8 cellular contexts compared by ENCODE assay signal in genomic region chr11:534592-535518, GRCh38. TPM values are rescaled to one million over a fixed set of nuclear protein-coding genes. Genes with fewer than 3 reads are reported as not detected.
DNase-seq lines count a peak whose midpoint lies in the region; ATAC-seq and TF ChIP-seq lines count a peak whose summit lies in the region.

No MANE protein-coding gene starts in this region.

- H3K36me3 ChIP-seq in PC-9 (ENCODE audit: low read depth), result no peaks in the 10 kb centered on the region
- H3K36me3 ChIP-seq in brain microvascular endothelial cell (replicated peaks), result peaks cover 23% of the 10 kb centered on the region
- peaks cover 13 to 35% (median 33%) of the 10 kb centered on the region in 4 donors for H3K36me3 ChIP-seq in stomach

- WGBS in stomach, 5 donors, result 1 to 7% (median 1%) methylated on average over 17 to 101 of the region's 115 CpGs

- H3K4me1 ChIP-seq in PC-9 (replicated peaks; ENCODE audit: insufficient read depth), result no peaks in the 10 kb centered on the region
- peaks cover 38 to 50% (median 49%) of the 10 kb centered on the region in 4 donors for H3K4me1 ChIP-seq in stomach

- H3K27ac ChIP-seq in PC-9 (no peak overlapping the region), brain microvascular endothelial cell (no peak overlapping the region), stomach (peak overlapping the region; percentile 39 to 92 (median 70))

- intact Hi-C loops in PC-9 (cut with micrococcal nuclease; ENCODE audit: unreplicated experiment), result no loop called here
- intact Hi-C loops in stomach (cut with DNase I; ENCODE audit: low total_unique reads), result no loop called here

- no peaks in the 10 kb centered on the region for H3K9me2 ChIP-seq in PC-9 (ENCODE audit: insufficient read depth)

- POLR2A ChIA-PET in HEK293T (lab: Yijun Ruan, JAX) (interaction anchor here (0.6 to 1.7 kb wide), 13 partner anchors 10 to 205 kb away, joined by 3 to 7 read pairs (median 3); partner anchors contain the start of gene TMEM80), PC-9 (lab: Charles Lee; ENCODE audit: unreplicated experiment) (interaction anchor here (0.6 kb wide), 1 partner anchor 145 kb away, joined by 5 read pairs; no protein-coding TSS in a partner anchor)

- 0 out of 2 replicates have a peak overlapping the region, but pooled peaks have one; percentile 39 for H2AFZ ChIP-seq in PC-9

- H3K4me3 ChIP-seq in PC-9, result peak overlapping the region; percentile 89
- peak overlapping the region; percentile 73 for H3K4me3 ChIP-seq in brain microvascular endothelial cell (ENCODE audit: low read depth, low read length)
- peak overlapping the region; percentile 65 to 91 (median 86) for H3K4me3 ChIP-seq in stomach

- no peaks in the 10 kb centered on the region for H3K9me3 ChIP-seq in PC-9 (ENCODE audit: insufficient read depth, low read depth)
- H3K9me3 ChIP-seq in stomach, result no peaks in the 10 kb centered on the region

- ATAC-seq in HG03139 (IDR thresholded peaks at IDR 0.05; ENCODE audit: unreplicated experiment), result no peak

- in situ Hi-C loops in brain microvascular endothelial cell (cut with HindIII; ENCODE audit: low pct_ligation_motif_present, low sequenced_read_pairs), result no loop called here

- no peaks in the 10 kb centered on the region for H4K20me1 ChIP-seq in PC-9 (ENCODE audit: insufficient read depth)

- peak overlapping the region; percentile 80 for H3K4me2 ChIP-seq in PC-9

- BruUV-seq in PC-9 (replicated peaks; lab: Mats Ljungman, UMichigan), result no TSS peak

- no peak for TF ChIP-seq CTCF in PC-9 (conservative IDR thresholded peaks at IDR 0.05)
- TF ChIP-seq CTCF in brain microvascular endothelial cell (IDR thresholded peaks at IDR 0.05; ENCODE audit: low read depth, low read length, missing control alignments), result no peak
- TF ChIP-seq CTCF in stomach (IDR thresholded peaks at IDR 0.05), result no peak

- DNase-seq in GM03348 (ENCODE audit: low spot score) (peak; percentile 50), HEK293T (ENCODE audit: extremely low spot score) (peak; percentile 27), PC-9 (peak in 1 of 2 experiments; percentile 51), brain microvascular endothelial cell (no peak), kidney tubule cell (ENCODE audit: low spot score) (peak; percentile 52), stomach (peak; percentile 52), HCEC 1CT (no peak)

- peaks cover 8% of the 10 kb centered on the region for H3F3A ChIP-seq in PC-9 (ENCODE audit: insufficient read depth, low read depth)

- H3K27me3 ChIP-seq in PC-9 (ENCODE audit: insufficient read depth, low read depth) (no peaks in the 10 kb centered on the region), brain microvascular endothelial cell (replicated peaks) (no peaks in the 10 kb centered on the region), stomach (peaks cover 0 to 22% (median 0%) of the 10 kb centered on the region in 3 donors)

- no peak for TF ChIP-seq POLR2A in stomach (IDR thresholded peaks at IDR 0.05)

- TF ChIP-seq EP300 in stomach (IDR thresholded peaks at IDR 0.05), result no peak

- CTCF ChIA-PET in HEK293T (lab: Yijun Ruan, JAX) (interaction anchor here (1.2 kb wide), 1 partner anchor 20 kb away, joined by 4 read pairs; no protein-coding TSS in a partner anchor), PC-9 (lab: Charles Lee) (no interaction called here)

- 0 out of 2 replicates have a peak, but pooled peaks cover 3% of the 10 kb centered on the region for H3K79me2 ChIP-seq in PC-9 (ENCODE audit: low read depth)

TF ChIP-seq in HEK293T, 16 proteins besides CTCF, POLR2A, EP300 and RAD21:
- TF ChIP-seq SUZ12 (IDR thresholded peaks at IDR 0.05) (no peak), PKNOX1 (IDR thresholded peaks at IDR 0.05) (no peak), SP1 (IDR thresholded peaks at IDR 0.05) (no peak), TARDBP (IDR thresholded peaks at IDR 0.05) (no peak), L3MBTL2 (conservative IDR thresholded peaks at IDR 0.05) (no peak), FOXK2 (IDR thresholded peaks at IDR 0.05) (no peak), ELF4 (IDR thresholded peaks at IDR 0.05) (no peak), LEF1 (IDR thresholded peaks at IDR 0.05; ENCODE audit: borderline replicate concordance) (no peak), NFRKB (IDR thresholded peaks at IDR 0.05) (no peak), ARNT (IDR thresholded peaks at IDR 0.05) (no peak), BHLHE40 (IDR thresholded peaks at IDR 0.05; ENCODE audit: borderline replicate concordance) (no peak), CTBP1 (IDR thresholded peaks at IDR 0.05; ENCODE audit: borderline replicate concordance) (no peak), HDGF (IDR thresholded peaks at IDR 0.05; ENCODE audit: borderline replicate concordance) (no peak), ZNF384 (IDR thresholded peaks at IDR 0.05) (no peak), FOXA1 (IDR thresholded peaks at IDR 0.05) (no peak), FOXM1 (IDR thresholded peaks at IDR 0.05; ENCODE audit: borderline replicate concordance) (no peak)
TF ChIP-seq in HEK293T: peak in this region for 0.

RNA-seq across cellular contexts. Expression of gene HRAS, which starts 0.5 kb away (rescaled TPM):
- total RNA-seq in PC-9 (2021) (47.2 and 47.5 TPM in 2 replicates), stomach (10 to 100 TPM; 14.2 to 87.5 (median 21.6) TPM)
- 100 to 1,000 TPM; 108 to 181 (median 131) TPM for polyA plus RNA-seq in stomach

RNA-seq across cellular contexts. Expression of gene LRRC56, which starts 2.5 kb away (rescaled TPM):
- total RNA-seq in PC-9 (2021) (5.0 and 6.3 TPM in 2 replicates), stomach (1 to 10 TPM in 3 of 5 donors, under 1 TPM in 1, not detected in 1; 0.18 to 8.1 (median 3.3) TPM)
- 1 to 10 TPM; 2.1 to 2.9 (median 2.9) TPM for polyA plus RNA-seq in stomach

RNA-seq across cellular contexts. Expression of gene LMNTD2, which starts 25.7 kb away (rescaled TPM):
- total RNA-seq in PC-9 (2021) (12.8 and 16.3 TPM in 2 replicates), stomach (10 to 100 TPM in 3 of 5 donors, 1 to 10 TPM in 1, under 1 TPM in 1; 0.55 to 92.7 (median 12.8) TPM)
- 1 to 10 TPM; 6.3 to 9.2 (median 7.2) TPM for polyA plus RNA-seq in stomach

RNA-seq across cellular contexts. Expression of gene RASSF7, which starts 25.9 kb away (rescaled TPM):
- total RNA-seq in PC-9 (2021) (36.2 and 40.8 TPM in 2 replicates), stomach (100 to 1,000 TPM in 2 of 5 donors, 10 to 100 TPM in 3; 16.7 to 330 (median 86.6) TPM)
- polyA plus RNA-seq in stomach, result 100 to 1,000 TPM in 2 of 3 donors, 10 to 100 TPM in 1; 73.0 to 121 (median 103) TPM

RNA-seq across cellular contexts. Expression of gene RNH1, which starts 27.8 kb away (rescaled TPM):
- total RNA-seq in PC-9 (2021) (87.8 and 104 TPM in 2 replicates), stomach (100 to 1,000 TPM in 4 of 5 donors, 10 to 100 TPM in 1; 61.3 to 260 (median 137) TPM)
- polyA plus RNA-seq in stomach, result 100 to 1,000 TPM in 2 of 3 donors, 10 to 100 TPM in 1; 95.3 to 149 (median 106) TPM

Comparison
In these comparisons a context has a peak if more than half of its experiments do, and no peak if none do; other contexts are left out.
1. DNase-seq: peak in GM03348 (single experiment), HEK293T (single experiment), kidney tubule cell (single experiment) and stomach (single experiment); none in brain microvascular endothelial cell (single experiment) and HCEC 1CT (single experiment).
2. H3K27ac ChIP-seq: peak in stomach (5 of 5); none in PC-9 (single experiment) and brain microvascular endothelial cell (single experiment).
3. Peak in every context shown above with its lines, with median percentiles within 50 percentile points of each other: H3K4me3 ChIP-seq.